In the genomic region with DNA sequence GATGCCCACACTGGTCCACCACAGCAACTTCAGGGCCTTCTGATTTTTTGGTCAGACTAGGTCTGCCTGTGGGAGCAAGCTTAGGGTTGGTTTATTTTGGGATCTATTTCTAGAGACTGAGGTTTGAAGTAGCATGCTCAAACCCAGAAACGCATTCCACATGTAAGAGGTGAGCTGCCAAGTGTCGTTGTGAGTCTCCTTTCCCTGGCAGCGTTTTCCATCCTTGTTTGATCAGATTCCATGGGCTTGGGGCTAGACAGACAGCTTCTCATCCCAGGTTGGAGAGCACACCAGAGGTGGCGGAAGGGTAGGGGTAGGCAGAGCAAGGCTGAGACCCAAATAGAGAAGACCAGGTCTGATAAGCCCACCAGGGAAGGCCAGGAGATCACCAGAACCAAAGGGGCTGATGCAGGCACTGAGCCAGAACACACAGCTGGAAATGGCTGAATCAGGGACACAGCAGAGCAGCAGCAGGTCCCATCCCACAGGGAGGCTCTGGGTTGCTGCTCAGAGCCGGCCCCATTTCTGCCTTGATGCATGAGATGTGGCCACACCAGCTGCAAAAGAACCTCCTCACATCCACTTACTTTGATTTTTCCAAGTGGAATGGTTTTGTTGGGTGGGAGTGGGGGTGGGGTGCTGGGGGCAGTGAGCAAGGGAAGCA, we compare ENCODE assay signal across 1 cellular context.
TF ChIP-seq lines count a peak whose summit lies in the region.

No MANE protein-coding gene starts in this region.

TF ChIP-seq in SK-N-SH treated with all-trans-retinoic acid at 6 μM for 48 hours, 23 proteins besides CTCF, POLR2A, EP300 and RAD21 (continued from another document):
- TF ChIP-seq, protein P1, sequence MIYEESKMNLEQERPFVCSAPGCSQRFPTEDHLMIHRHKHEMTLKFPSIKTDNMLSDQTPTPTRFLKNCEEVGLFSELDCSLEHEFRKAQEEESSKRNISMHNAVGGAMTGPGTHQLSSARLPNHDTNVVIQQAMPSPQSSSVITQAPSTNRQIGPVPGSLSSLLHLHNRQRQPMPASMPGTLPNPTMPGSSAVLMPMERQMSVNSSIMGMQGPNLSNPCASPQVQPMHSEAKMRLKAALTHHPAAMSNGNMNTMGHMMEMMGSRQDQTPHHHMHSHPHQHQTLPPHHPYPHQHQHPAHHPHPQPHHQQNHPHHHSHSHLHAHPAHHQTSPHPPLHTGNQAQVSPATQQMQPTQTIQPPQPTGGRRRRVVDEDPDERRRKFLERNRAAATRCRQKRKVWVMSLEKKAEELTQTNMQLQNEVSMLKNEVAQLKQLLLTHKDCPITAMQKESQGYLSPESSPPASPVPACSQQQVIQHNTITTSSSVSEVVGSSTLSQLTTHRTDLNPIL (CRISPR knock-in tag; IDR thresholded peaks at IDR 0.05; ENCODE audit: low read depth): no peak
- TF ChIP-seq OSR1 (CRISPR knock-in tag; IDR thresholded peaks at IDR 0.05) (no peak), RARB (CRISPR knock-in tag; IDR thresholded peaks at IDR 0.05) (no peak), GLIS3 (CRISPR knock-in tag; IDR thresholded peaks at IDR 0.05) (no peak), ISL1 (CRISPR knock-in tag; IDR thresholded peaks at IDR 0.05) (no peak), ZNF8 (CRISPR knock-in tag; IDR thresholded peaks at IDR 0.05) (no peak), TOX (CRISPR knock-in tag; IDR thresholded peaks at IDR 0.05; ENCODE audit: borderline replicate concordance) (no peak)
- TF ChIP-seq, protein P2, sequence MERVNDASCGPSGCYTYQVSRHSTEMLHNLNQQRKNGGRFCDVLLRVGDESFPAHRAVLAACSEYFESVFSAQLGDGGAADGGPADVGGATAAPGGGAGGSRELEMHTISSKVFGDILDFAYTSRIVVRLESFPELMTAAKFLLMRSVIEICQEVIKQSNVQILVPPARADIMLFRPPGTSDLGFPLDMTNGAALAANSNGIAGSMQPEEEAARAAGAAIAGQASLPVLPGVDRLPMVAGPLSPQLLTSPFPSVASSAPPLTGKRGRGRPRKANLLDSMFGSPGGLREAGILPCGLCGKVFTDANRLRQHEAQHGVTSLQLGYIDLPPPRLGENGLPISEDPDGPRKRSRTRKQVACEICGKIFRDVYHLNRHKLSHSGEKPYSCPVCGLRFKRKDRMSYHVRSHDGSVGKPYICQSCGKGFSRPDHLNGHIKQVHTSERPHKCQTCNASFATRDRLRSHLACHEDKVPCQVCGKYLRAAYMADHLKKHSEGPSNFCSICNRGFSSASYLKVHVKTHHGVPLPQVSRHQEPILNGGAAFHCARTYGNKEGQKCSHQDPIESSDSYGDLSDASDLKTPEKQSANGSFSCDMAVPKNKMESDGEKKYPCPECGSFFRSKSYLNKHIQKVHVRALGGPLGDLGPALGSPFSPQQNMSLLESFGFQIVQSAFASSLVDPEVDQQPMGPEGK (CRISPR knock-in tag; IDR thresholded peaks at IDR 0.05; ENCODE audit: borderline replicate concordance): no peak
- TF ChIP-seq, protein P3, sequence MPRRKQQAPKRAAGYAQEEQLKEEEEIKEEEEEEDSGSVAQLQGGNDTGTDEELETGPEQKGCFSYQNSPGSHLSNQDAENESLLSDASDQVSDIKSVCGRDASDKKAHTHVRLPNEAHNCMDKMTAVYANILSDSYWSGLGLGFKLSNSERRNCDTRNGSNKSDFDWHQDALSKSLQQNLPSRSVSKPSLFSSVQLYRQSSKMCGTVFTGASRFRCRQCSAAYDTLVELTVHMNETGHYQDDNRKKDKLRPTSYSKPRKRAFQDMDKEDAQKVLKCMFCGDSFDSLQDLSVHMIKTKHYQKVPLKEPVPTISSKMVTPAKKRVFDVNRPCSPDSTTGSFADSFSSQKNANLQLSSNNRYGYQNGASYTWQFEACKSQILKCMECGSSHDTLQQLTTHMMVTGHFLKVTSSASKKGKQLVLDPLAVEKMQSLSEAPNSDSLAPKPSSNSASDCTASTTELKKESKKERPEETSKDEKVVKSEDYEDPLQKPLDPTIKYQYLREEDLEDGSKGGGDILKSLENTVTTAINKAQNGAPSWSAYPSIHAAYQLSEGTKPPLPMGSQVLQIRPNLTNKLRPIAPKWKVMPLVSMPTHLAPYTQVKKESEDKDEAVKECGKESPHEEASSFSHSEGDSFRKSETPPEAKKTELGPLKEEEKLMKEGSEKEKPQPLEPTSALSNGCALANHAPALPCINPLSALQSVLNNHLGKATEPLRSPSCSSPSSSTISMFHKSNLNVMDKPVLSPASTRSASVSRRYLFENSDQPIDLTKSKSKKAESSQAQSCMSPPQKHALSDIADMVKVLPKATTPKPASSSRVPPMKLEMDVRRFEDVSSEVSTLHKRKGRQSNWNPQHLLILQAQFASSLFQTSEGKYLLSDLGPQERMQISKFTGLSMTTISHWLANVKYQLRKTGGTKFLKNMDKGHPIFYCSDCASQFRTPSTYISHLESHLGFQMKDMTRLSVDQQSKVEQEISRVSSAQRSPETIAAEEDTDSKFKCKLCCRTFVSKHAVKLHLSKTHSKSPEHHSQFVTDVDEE (CRISPR knock-in tag; IDR thresholded peaks at IDR 0.05): no peak
